1 cellular context compared by ENCODE assay signal in genomic region chr17:50129303-50129945, GRCh38.
TF ChIP-seq lines count a peak whose summit lies in the region.

No MANE protein-coding gene starts in this region.

TF ChIP-seq in HEK293, 187 proteins besides CTCF, POLR2A, EP300 and RAD21 (continued from another document and continues in another):
- TF ChIP-seq PATZ1 (tag by site-specific recombination; IDR thresholded peaks at IDR 0.05) (peak; percentile 69), ZNF830 (tag by site-specific recombination; IDR thresholded peaks at IDR 0.05; ENCODE audit: low read depth) (no peak), ZNF776 (tag by site-specific recombination; IDR thresholded peaks at IDR 0.05; ENCODE audit: borderline replicate concordance) (no peak), PRDM10 (tag by site-specific recombination; IDR thresholded peaks at IDR 0.05) (peak; percentile 39; the same call in 1 of the 2 replicates), ZNF837 (tag by site-specific recombination; IDR thresholded peaks at IDR 0.05) (0 out of 2 replicates have a peak, but pooled peaks have one; percentile 56), ZNF518A (tag by site-specific recombination; conservative IDR thresholded peaks at IDR 0.05; ENCODE audit: low read depth) (no peak), SALL2 (tag by site-specific recombination; IDR thresholded peaks at IDR 0.05; ENCODE audit: borderline replicate concordance) (no peak), KLF8 (tag by site-specific recombination; IDR thresholded peaks at IDR 0.05) (peak; percentile 50), SCRT2 (tag by site-specific recombination; IDR thresholded peaks at IDR 0.05) (no peak), YY1 (tag by site-specific recombination; IDR thresholded peaks at IDR 0.05) (no peak), ZNF202 (tag by site-specific recombination; IDR thresholded peaks at IDR 0.05; ENCODE audit: borderline replicate concordance) (no peak), KLF9 (tag by site-specific recombination; IDR thresholded peaks at IDR 0.05; ENCODE audit: low read depth) (peak; percentile 57), TRIM28 (IDR thresholded peaks at IDR 0.05; ENCODE audit: borderline replicate concordance, low read length) (no peak), HOXA7 (CRISPR knock-in tag; IDR thresholded peaks at IDR 0.05; ENCODE audit: borderline replicate concordance) (no peak), SP7 (tag by site-specific recombination; IDR thresholded peaks at IDR 0.05) (0 out of 2 replicates have a peak, but pooled peaks have one; percentile 11), MZF1 (tag by site-specific recombination; IDR thresholded peaks at IDR 0.05; ENCODE audit: borderline replicate concordance) (no peak), ZNF350 (tag by site-specific recombination; IDR thresholded peaks at IDR 0.05) (no peak), ZNF426 (tag by site-specific recombination; IDR thresholded peaks at IDR 0.05) (no peak), ZNF677 (tag by site-specific recombination; IDR thresholded peaks at IDR 0.05) (no peak), ZNF791 (tag by site-specific recombination; IDR thresholded peaks at IDR 0.05) (no peak), ZNF274 (IDR thresholded peaks at IDR 0.05; ENCODE audit: low read length) (no peak), ZNF274 (tag by site-specific recombination; IDR thresholded peaks at IDR 0.05; ENCODE audit: borderline replicate concordance) (no peak), ZSCAN23 (tag by site-specific recombination; IDR thresholded peaks at IDR 0.05) (no peak), ZNF423 (tag by site-specific recombination; IDR thresholded peaks at IDR 0.05) (peak; percentile 56), PRDM2 (tag by site-specific recombination; IDR thresholded peaks at IDR 0.05; ENCODE audit: borderline replicate concordance) (no peak), ZNF223 (tag by site-specific recombination; IDR thresholded peaks at IDR 0.05) (no peak; the same call in 1 of the 2 replicates), ZSCAN4 (tag by site-specific recombination; IDR thresholded peaks at IDR 0.05) (peak; percentile 90), ZNF623 (tag by site-specific recombination; IDR thresholded peaks at IDR 0.05) (no peak), ZNF155 (tag by site-specific recombination; IDR thresholded peaks at IDR 0.05) (no peak), ZNF148 (tag by site-specific recombination; IDR thresholded peaks at IDR 0.05; ENCODE audit: borderline replicate concordance) (no peak), EGR2 (tag by site-specific recombination; IDR thresholded peaks at IDR 0.05; ENCODE audit: low read depth) (peak; percentile 70; the same call in 1 of the 2 replicates), ZBTB20 (tag by site-specific recombination; IDR thresholded peaks at IDR 0.05) (peak; percentile 27; the same call in 1 of the 2 replicates), ZNF777 (tag by site-specific recombination; IDR thresholded peaks at IDR 0.05; ENCODE audit: borderline replicate concordance) (no peak), ZNF354C (tag by site-specific recombination; IDR thresholded peaks at IDR 0.05; ENCODE audit: borderline replicate concordance, low read depth) (no peak), ZNF670 (tag by site-specific recombination; IDR thresholded peaks at IDR 0.05; ENCODE audit: low read depth) (no peak)
